In the genomic region with DNA sequence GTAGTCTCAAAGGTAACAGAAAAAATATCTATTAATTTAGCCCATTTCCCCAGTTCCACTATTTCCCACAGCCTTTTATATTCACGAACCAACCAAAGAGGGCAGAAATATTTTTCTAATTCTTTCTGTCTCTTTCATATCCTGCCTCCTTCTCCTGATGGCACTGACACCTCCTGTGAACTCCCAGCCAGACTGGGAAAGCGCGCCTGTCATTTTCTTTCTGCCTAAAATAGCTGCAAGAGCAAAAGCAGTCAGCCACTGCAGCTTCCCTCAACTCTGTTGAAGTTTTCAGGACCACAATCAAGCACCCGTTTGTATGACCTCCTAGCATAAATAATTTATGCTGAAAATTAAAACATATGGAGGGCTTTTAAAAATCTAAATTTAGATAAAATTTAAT, we compare ENCODE assay signal across 18 cellular contexts.
DNase-seq lines count a peak whose midpoint lies in the region; ATAC-seq, FAIRE-seq and TF ChIP-seq lines count a peak whose summit lies in the region.
"Had no signal": no experiment of that assay in that cellular context is flagged by ENCODE, and none has a peak within 500 bp of the region (broad histone marks: within the 10 kb centered on the region; RNA-seq: fewer than 3 reads in every experiment).

No MANE protein-coding gene starts in this region.

- H3K27me3 ChIP-seq in astrocyte (ENCODE audit: insufficient read depth, low read length): no peaks in the 10 kb centered on the region
- no peaks in the 10 kb centered on the region for H3K27me3 ChIP-seq in MM.1S (replicated peaks; ENCODE audit: insufficient read depth, low read length)
- no peaks in the 10 kb centered on the region for H3K27me3 ChIP-seq in H9 (ENCODE audit: insufficient read depth, low read length)
- H3K27me3 ChIP-seq: BE2C had no signal

- H2BK120ac ChIP-seq in H9 (ENCODE audit: low read depth, low read length, poor library complexity, severe bottlenecking): no peak overlapping the region

- no peak overlapping the region for H2BK15ac ChIP-seq in H9 (ENCODE audit: low read depth, low read length)

- no peaks in the 10 kb centered on the region for H3F3A ChIP-seq in MM.1S (ENCODE audit: insufficient read depth, low read length)

- no peak overlapping the region for H4K91ac ChIP-seq in H9 (ENCODE audit: insufficient read length, low read depth, low read length)

- H3K4me1 ChIP-seq in astrocyte (ENCODE audit: insufficient read depth, low read length) (no peaks in the 10 kb centered on the region), MM.1S (ENCODE audit: low read length) (no peaks in the 10 kb centered on the region), H9 (ENCODE audit: insufficient read depth, low read length) (no peaks in the 10 kb centered on the region)
- H3K4me1 ChIP-seq: BE2C had no signal

- H4K5ac ChIP-seq in H9 (ENCODE audit: insufficient read length, low read depth, low read length): no peak overlapping the region

- H4K20me1 ChIP-seq in astrocyte (ENCODE audit: insufficient read depth, low read length) (no peaks in the 10 kb centered on the region), MM.1S (ENCODE audit: insufficient read depth, low read length) (no peaks in the 10 kb centered on the region), H9 (ENCODE audit: control insufficient read depth, insufficient read depth, insufficient read length) (no peaks in the 10 kb centered on the region)

- H3K18ac ChIP-seq in H9 (ENCODE audit: insufficient read length, low read depth, low read length): no peak overlapping the region

- no peak overlapping the region for H3K4me2 ChIP-seq in astrocyte (ENCODE audit: low read length)
- no peak overlapping the region for H3K4me2 ChIP-seq in MM.1S (ENCODE audit: low read depth, low read length)
- H3K4me2 ChIP-seq in H9 (ENCODE audit: insufficient read depth, insufficient read length, low read length): no peak overlapping the region
- H3K4me2 ChIP-seq: GM23338 had no signal

- no peak overlapping the region for H3K14ac ChIP-seq in H9 (ENCODE audit: insufficient read depth, low read length)

- H3K23ac ChIP-seq in H9 (ENCODE audit: insufficient read length, low read depth, low read length): no peak overlapping the region

- H3K9me3 Mint-ChIP-seq in astrocyte (ENCODE audit: unreplicated experiment) (peaks cover 1% of the 10 kb centered on the region), H9 (no peaks in the 10 kb centered on the region)

- H2BK20ac ChIP-seq in H9 (ENCODE audit: low read depth, low read length, poor library complexity, severe bottlenecking): no peak overlapping the region

- no peak overlapping the region for H4K8ac ChIP-seq in H9 (replicated peaks; ENCODE audit: insufficient read length, low read depth, low read length)

- H2AK5ac ChIP-seq in H9 (ENCODE audit: insufficient read length, low read length): no peak overlapping the region

- intact Hi-C loops in left ventricle myocardium superior (cut with micrococcal nuclease): no loop called here

- H3K9me3 ChIP-seq in astrocyte (ENCODE audit: insufficient read depth, low read depth, low read length) (peaks cover 11% of the 10 kb centered on the region), MM.1S (replicated peaks; ENCODE audit: insufficient read depth, low read length) (no peaks in the 10 kb centered on the region), H9 (ENCODE audit: control insufficient read depth, low read depth, low read length) (no peaks in the 10 kb centered on the region)
- H3K9me3 ChIP-seq: BE2C had no signal

- H3K79me2 ChIP-seq in astrocyte (ENCODE audit: insufficient read depth, low read length) (no peaks in the 10 kb centered on the region), MM.1S (ENCODE audit: low read length) (no peaks in the 10 kb centered on the region), H9 (ENCODE audit: insufficient read depth, low read length) (no peaks in the 10 kb centered on the region)

- H3K36me3 ChIP-seq in astrocyte (ENCODE audit: insufficient read depth, low read length) (no peaks in the 10 kb centered on the region), MM.1S (replicated peaks; ENCODE audit: insufficient read depth, low read length) (no peaks in the 10 kb centered on the region)
- H3K36me3 ChIP-seq: BE2C had no signal

- no peak overlapping the region for H3K56ac ChIP-seq in H9 (ENCODE audit: insufficient read length, low read depth, low read length)

- no peak overlapping the region for H3K4me3 ChIP-seq in astrocyte (ENCODE audit: insufficient read depth, low read depth, low read length)
- no peak overlapping the region for H3K4me3 ChIP-seq in MM.1S (ENCODE audit: low read length)
- H3K4me3 ChIP-seq: GM23338 had no signal

- no peak overlapping the region for H3K27ac ChIP-seq in astrocyte (ENCODE audit: low read depth, low read length)
- no peak overlapping the region for H3K27ac ChIP-seq in MM.1S (ENCODE audit: low read length)
- H3K27ac ChIP-seq in H9 (ENCODE audit: insufficient read length, low read depth, low read length): no peak overlapping the region

- H3K27me3 Mint-ChIP-seq in astrocyte (ENCODE audit: low read depth, unreplicated experiment): no peaks in the 10 kb centered on the region
- no peaks in the 10 kb centered on the region for H3K27me3 Mint-ChIP-seq in H9 (ENCODE audit: low read depth)

- H3K36me3 Mint-ChIP-seq in astrocyte (ENCODE audit: low read depth, unreplicated experiment) (peaks cover 8% of the 10 kb centered on the region), H9 (ENCODE audit: insufficient read depth in 1 of 3, low read depth in 3 of 3) (peaks cover 7 to 11% (median 10%) of the 10 kb centered on the region in 3 experiments; a peak in 6 of 7 replicates)
- H3K36me3 Mint-ChIP-seq: CD4-positive, alpha-beta memory T cell had no signal

- H2AFZ ChIP-seq in astrocyte (ENCODE audit: low read depth, low read length) (no peak overlapping the region), MM.1S (ENCODE audit: low read length) (no peak overlapping the region), H9 (ENCODE audit: low read length) (no peak overlapping the region)
- H2AFZ ChIP-seq: GM23338 had no signal

- no CpG with 5 or more reads among the region's 4 CpGs for WGBS in H9 (ENCODE audit: extremely low coverage, insufficient read length, low lambda C conversion rate)

- no peaks in the 10 kb centered on the region for H3K23me2 ChIP-seq in H9 (ENCODE audit: insufficient read length, low read depth, low read length, poor library complexity, severe bottlenecking)

- H3K4ac ChIP-seq in H9 (ENCODE audit: low read depth, low read length): no peak overlapping the region

- DNase-seq in SK-N-DZ (ENCODE audit: low spot score) (peak; percentile 28), astrocyte (ENCODE audit: low read depth) (no peak), left ventricle myocardium superior (no peak), putamen (ENCODE audit: low spot score) (peak; percentile 39), MM.1S (no peak), H9 (no peak)
- DNase-seq: BE2C; CD4-positive, alpha-beta memory T cell; GF-D8; NCI-H1092 treated with DMSO at 0.1 percent for 48 hours; NCI-H187 treated with DMSO at 0.1 percent for 48 hours; NCI-H82; SIG-M5 had no signal

- H3T11ph ChIP-seq in H9 (ENCODE audit: low read length): no peak overlapping the region

- H3K4me3 Mint-ChIP-seq in astrocyte (ENCODE audit: unreplicated experiment) (no peak overlapping the region), H9 (no peak overlapping the region)
- H3K4me3 Mint-ChIP-seq: CD4-positive, alpha-beta memory T cell; GM23338 had no signal

- H3K9me2 ChIP-seq in MM.1S (replicated peaks; ENCODE audit: insufficient read depth, low read length): no peaks in the 10 kb centered on the region

- no peaks in the 10 kb centered on the region for H3K79me1 ChIP-seq in H9 (ENCODE audit: insufficient read depth, low read depth, low read length, poor library complexity, severe bottlenecking)

- H2BK5ac ChIP-seq in H9 (ENCODE audit: insufficient read length, low read length): no peak overlapping the region

- H3K9ac ChIP-seq in astrocyte (ENCODE audit: low read length): no peak overlapping the region
- H3K9ac ChIP-seq in MM.1S (ENCODE audit: low read length): no peak overlapping the region
- no peak overlapping the region for H3K9ac ChIP-seq in H9 (ENCODE audit: extremely low read depth, insufficient read length, low read length)

- H3K27ac Mint-ChIP-seq in astrocyte (ENCODE audit: unreplicated experiment) (peak overlapping the region; percentile 21), H9 (no peak overlapping the region)
- H3K27ac Mint-ChIP-seq: CD4-positive, alpha-beta memory T cell; GM23338 had no signal

- TF ChIP-seq CTCF in astrocyte (IDR thresholded peaks at IDR 0.05; ENCODE audit: insufficient read depth, low read depth, low read length) (no peak), MM.1S (IDR thresholded peaks at IDR 0.05; ENCODE audit: low read length) (no peak), H9 (conservative IDR thresholded peaks at IDR 0.05) (no peak)

- H2BK12ac ChIP-seq in H9 (ENCODE audit: insufficient read length, low read depth, low read length): no peak overlapping the region

- H3K4me1 Mint-ChIP-seq in astrocyte (ENCODE audit: low read depth, unreplicated experiment): peaks cover 16% of the 10 kb centered on the region
- H3K4me1 Mint-ChIP-seq in H9: 0 out of 4 replicates have a peak, but pooled peaks cover 0 to 2% of the 10 kb centered on the region in 2 experiments
- H3K4me1 Mint-ChIP-seq: CD4-positive, alpha-beta memory T cell had no signal

- peak; percentile 73 for ATAC-seq in left ventricle myocardium superior
- no peak for ATAC-seq in GM21619 (IDR thresholded peaks at IDR 0.05; ENCODE audit: unreplicated experiment)
- ATAC-seq: GM23338, Panc1 had no signal

- FAIRE-seq in astrocyte (lab: Jason Lieb, UNC): no peak
- FAIRE-seq: D721Med, HTR-8/SVneo had no signal

Comparison
In these comparisons a context has a peak if more than half of its experiments do, and no peak if none do; other contexts are left out.
1. DNase-seq: peak in SK-N-DZ (single experiment) and putamen (single experiment); none in astrocyte (single experiment), left ventricle myocardium superior (single experiment), MM.1S (single experiment) and H9 (single experiment).